Comparison of ENCODE assay signal across 14 cellular contexts in genomic region chr2:234454433-234454832, GRCh38. TPM values are rescaled to one million over a fixed set of nuclear protein-coding genes. Genes with fewer than 3 reads are reported as not detected.
DNase-seq lines count a peak whose midpoint lies in the region; ATAC-seq and TF ChIP-seq lines count a peak whose summit lies in the region.
"Had no signal": no experiment of that assay in that cellular context is flagged by ENCODE, and none has a peak within 500 bp of the region (broad histone marks: within the 10 kb centered on the region; RNA-seq: fewer than 3 reads in every experiment).

No MANE protein-coding gene starts in this region.

- no peak overlapping the region for H3K4me3 ChIP-seq in upper lobe of right lung
- H3K4me3 ChIP-seq: left lung, psoas muscle, tibial artery had no signal

- peak overlapping the region; percentile 78 for H3K4me3 Mint-ChIP-seq in activated naive CD4-positive, alpha-beta T cell treated with anti-CD3 and anti-CD28 coated beads for 36 hours
- H3K4me3 Mint-ChIP-seq in T-helper 1 cell treated with Interleukin-12 subunit alpha and Interleukin-12 subunit beta and Interleukin-4 antibody, amounts not matched to agents 30 μg/mL and 1 μg/mL, for 36 hours, result peak overlapping the region; percentile 90
- peak overlapping the region; percentile 62 for H3K4me3 Mint-ChIP-seq in central memory CD8-positive, alpha-beta T cell
- peak overlapping the region; percentile 68 to 80 for H3K4me3 Mint-ChIP-seq in stimulated activated naive CD8-positive, alpha-beta T cell treated with anti-CD3 and anti-CD28 coated beads, Interleukin-15, amount 100 ng/mL, for 72 hours

- TF ChIP-seq CTCF in upper lobe of right lung (IDR thresholded peaks at IDR 0.05), result no peak

- peak overlapping the region; percentile 96 for H3K27ac Mint-ChIP-seq in activated naive CD4-positive, alpha-beta T cell treated with anti-CD3 and anti-CD28 coated beads for 36 hours
- H3K27ac Mint-ChIP-seq in T-helper 1 cell treated with Interleukin-12 subunit alpha and Interleukin-12 subunit beta and Interleukin-4 antibody, amounts not matched to agents 30 μg/mL and 1 μg/mL, for 36 hours, result peak overlapping the region; percentile 94
- H3K27ac Mint-ChIP-seq in central memory CD8-positive, alpha-beta T cell (ENCODE audit: low read depth), result peak overlapping the region; percentile 92
- peak overlapping the region; percentile 92 to 93 for H3K27ac Mint-ChIP-seq in stimulated activated naive CD8-positive, alpha-beta T cell treated with anti-CD3 and anti-CD28 coated beads, Interleukin-15, amount 100 ng/mL, for 72 hours

- H3K36me3 ChIP-seq in upper lobe of right lung, result no peaks in the 10 kb centered on the region
- H3K36me3 ChIP-seq: left lung, tibial artery had no signal

- H3K9me3 ChIP-seq in upper lobe of right lung, result no peaks in the 10 kb centered on the region
- H3K9me3 ChIP-seq: psoas muscle had no signal

- no peak overlapping the region for H3K27ac ChIP-seq in upper lobe of right lung
- H3K27ac ChIP-seq: left lung, psoas muscle, tibial artery had no signal

- ATAC-seq in central memory CD8-positive, alpha-beta T cell (replicated peaks; ENCODE audit: extremely low read depth, poor library complexity, severe bottlenecking), result peak; percentile 82
- ATAC-seq in stimulated activated naive CD8-positive, alpha-beta T cell treated with anti-CD3 and anti-CD28 coated beads, Interleukin-15, amount 100 ng/mL, for 72 hours, result peak; percentile 44
- ATAC-seq in HG02623 (IDR thresholded peaks at IDR 0.05; ENCODE audit: unreplicated experiment) (no peak), upper lobe of right lung (no peak)
- ATAC-seq: left lung, psoas muscle had no signal

- H3K4me1 Mint-ChIP-seq in activated naive CD4-positive, alpha-beta T cell treated with anti-CD3 and anti-CD28 coated beads for 36 hours (ENCODE audit: low read depth), result peaks cover 70% of the 10 kb centered on the region
- H3K4me1 Mint-ChIP-seq in T-helper 1 cell treated with Interleukin-12 subunit alpha and Interleukin-12 subunit beta and Interleukin-4 antibody, amounts not matched to agents 30 μg/mL and 1 μg/mL, for 36 hours (ENCODE audit: low read depth), result peaks cover 73% of the 10 kb centered on the region
- H3K4me1 Mint-ChIP-seq in central memory CD8-positive, alpha-beta T cell, result peaks cover 60% of the 10 kb centered on the region
- H3K4me1 Mint-ChIP-seq in stimulated activated naive CD8-positive, alpha-beta T cell treated with anti-CD3 and anti-CD28 coated beads, Interleukin-15, amount 100 ng/mL, for 72 hours, result peaks cover 93% of the 10 kb centered on the region

- H3K27me3 ChIP-seq in upper lobe of right lung, result no peaks in the 10 kb centered on the region
- H3K27me3 ChIP-seq: left lung, tibial artery had no signal

- DNase-seq in activated naive CD4-positive, alpha-beta T cell treated with anti-CD3 and anti-CD28 coated beads for 36 hours, result peak; percentile 33
- DNase-seq in activated naive CD4-positive, alpha-beta T cell treated with Interleukin-2 at 50 U/mL for 16 hours, result no peak
- DNase-seq in central memory CD8-positive, alpha-beta T cell (ENCODE audit: low spot score in 2 of 2), result no peak
- DNase-seq in stimulated activated naive CD8-positive, alpha-beta T cell treated with anti-CD3 and anti-CD28 coated beads, Interleukin-15, amount 100 ng/mL, for 72 hours, result no peak
- no peak for DNase-seq in DMS 273 (lab: John Stamatoyannopoulos, UW; ENCODE audit: unreplicated experiment)
- DNase-seq in upper lobe of right lung, result no peak
- DNase-seq: left lung; NCI-H1048; NCI-H82; psoas muscle; stimulated activated CD4-positive, alpha-beta T cell treated with anti-CD3 and anti-CD28 coated beads, Interleukin-15, amount 100 ng/mL, for 24 hours; tibial artery had no signal

- peaks cover 8% of the 10 kb centered on the region for H3K9me3 Mint-ChIP-seq in activated naive CD4-positive, alpha-beta T cell treated with anti-CD3 and anti-CD28 coated beads for 36 hours
- peaks cover 23% of the 10 kb centered on the region for H3K9me3 Mint-ChIP-seq in T-helper 1 cell treated with Interleukin-12 subunit alpha and Interleukin-12 subunit beta and Interleukin-4 antibody, amounts not matched to agents 30 μg/mL and 1 μg/mL, for 36 hours
- no peaks in the 10 kb centered on the region for H3K9me3 Mint-ChIP-seq in central memory CD8-positive, alpha-beta T cell
- H3K9me3 Mint-ChIP-seq in stimulated activated naive CD8-positive, alpha-beta T cell treated with anti-CD3 and anti-CD28 coated beads, Interleukin-15, amount 100 ng/mL, for 72 hours, result peaks cover 13 to 17% of the 10 kb centered on the region in 2 donors

- H3K4me1 ChIP-seq in upper lobe of right lung, result no peaks in the 10 kb centered on the region
- H3K4me1 ChIP-seq: left lung, psoas muscle had no signal

- CTCF ChIA-PET in activated naive CD4-positive, alpha-beta T cell treated with anti-CD3 and anti-CD28 coated beads for 36 hours (lab: Charles Lee), result interaction anchor here (0.8 to 2.5 kb wide), 10 partner anchors 12 to 166 kb away, joined by 3 to 10 read pairs (median 4); no protein-coding TSS in a partner anchor

- intact Hi-C loops in activated naive CD4-positive, alpha-beta T cell treated with anti-CD3 and anti-CD28 coated beads for 36 hours (cut with micrococcal nuclease), result loop anchor here (1.0 kb wide), 3 partner anchors 10 to 35 kb away; no protein-coding TSS in a partner anchor
- intact Hi-C loops in upper lobe of right lung (cut with DNase I), result no loop called here

- H3K27me3 Mint-ChIP-seq in activated naive CD4-positive, alpha-beta T cell treated with anti-CD3 and anti-CD28 coated beads for 36 hours (ENCODE audit: low read depth), result no peaks in the 10 kb centered on the region
- no peaks in the 10 kb centered on the region for H3K27me3 Mint-ChIP-seq in T-helper 1 cell treated with Interleukin-12 subunit alpha and Interleukin-12 subunit beta and Interleukin-4 antibody, amounts not matched to agents 30 μg/mL and 1 μg/mL, for 36 hours (ENCODE audit: low read depth)
- H3K27me3 Mint-ChIP-seq in central memory CD8-positive, alpha-beta T cell, result no peaks in the 10 kb centered on the region
- no peaks in the 10 kb centered on the region for H3K27me3 Mint-ChIP-seq in stimulated activated naive CD8-positive, alpha-beta T cell treated with anti-CD3 and anti-CD28 coated beads, Interleukin-15, amount 100 ng/mL, for 72 hours

- peaks cover 9% of the 10 kb centered on the region for H3K36me3 Mint-ChIP-seq in activated naive CD4-positive, alpha-beta T cell treated with anti-CD3 and anti-CD28 coated beads for 36 hours (ENCODE audit: low read depth)
- H3K36me3 Mint-ChIP-seq in T-helper 1 cell treated with Interleukin-12 subunit alpha and Interleukin-12 subunit beta and Interleukin-4 antibody, amounts not matched to agents 30 μg/mL and 1 μg/mL, for 36 hours (ENCODE audit: low read depth), result peaks cover 59% of the 10 kb centered on the region
- peaks cover 24% of the 10 kb centered on the region for H3K36me3 Mint-ChIP-seq in central memory CD8-positive, alpha-beta T cell (ENCODE audit: insufficient read depth)

RNA-seq across cellular contexts. Expression of gene ARL4C, which starts 42.4 kb away (rescaled TPM):
- 10 to 100 TPM; 24.2 to 24.9 TPM for total RNA-seq in activated naive CD4-positive, alpha-beta T cell treated with anti-CD3 and anti-CD28 coated beads for 36 hours
- total RNA-seq in upper lobe of right lung, result 21.2 TPM

Comparison
In these comparisons a context has a peak if more than half of its experiments do, and no peak if none do; other contexts are left out.
1. ATAC-seq: peak in central memory CD8-positive, alpha-beta T cell (single experiment) and stimulated activated naive CD8-positive, alpha-beta T cell treated with anti-CD3 and anti-CD28 coated beads, Interleukin-15, amount 100 ng/mL, for 72 hours (single experiment); none in HG02623 (single experiment) and upper lobe of right lung (single experiment).
2. Peak in every context shown above with its lines, with median percentiles within 50 percentile points of each other: H3K27ac Mint-ChIP-seq and H3K4me3 Mint-ChIP-seq.